8 cellular contexts compared by ENCODE assay signal in the genomic region with DNA sequence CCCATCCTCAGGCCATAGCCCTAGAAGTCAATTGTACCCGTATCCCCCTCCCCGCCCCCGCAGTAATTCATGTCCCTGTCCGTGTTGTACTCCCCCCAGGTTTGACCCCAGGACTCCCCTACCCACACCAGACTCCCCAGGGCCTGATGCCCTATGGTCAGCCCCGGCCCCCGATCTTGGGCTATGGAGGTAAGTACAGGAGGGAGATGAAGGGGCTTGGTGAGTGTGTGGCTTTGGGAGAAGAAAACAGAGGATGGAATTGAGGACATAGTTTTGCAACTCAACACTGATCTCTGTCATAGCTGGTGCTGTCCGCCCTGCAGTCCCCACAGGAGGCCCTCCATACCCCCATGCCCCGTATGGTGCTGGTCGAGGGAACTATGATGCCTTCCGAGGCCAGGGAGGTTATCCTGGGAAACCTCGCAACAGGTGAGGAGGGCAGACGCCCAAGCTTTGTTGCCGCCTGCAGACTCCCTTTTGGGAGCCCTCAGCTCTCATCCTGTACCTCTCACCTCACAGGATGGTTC. TPM values are rescaled to one million over a fixed set of nuclear protein-coding genes. Genes with fewer than 3 reads are reported as not detected.
DNase-seq lines count a peak whose midpoint lies in the region; ATAC-seq, FAIRE-seq and TF ChIP-seq lines count a peak whose summit lies in the region.

No MANE protein-coding gene starts in this region.

- H3K4me3 Mint-ChIP-seq in CD14-positive monocyte: peak overlapping the region; percentile 69 to 81
- peak overlapping the region; percentile 80 for H3K4me3 Mint-ChIP-seq in HFFc6
- H3K4me3 Mint-ChIP-seq in nephron progenitor cell: peak overlapping the region; percentile 68

- peaks cover 57 to 65% of the 10 kb centered on the region in 2 donors for H3K36me3 Mint-ChIP-seq in CD14-positive monocyte
- H3K36me3 Mint-ChIP-seq in HFFc6 (ENCODE audit: low read depth): peaks cover 53% of the 10 kb centered on the region
- peaks cover 54% of the 10 kb centered on the region for H3K36me3 Mint-ChIP-seq in nephron progenitor cell (ENCODE audit: low read depth)

- ATAC-seq in esophagus mucosa: no peak

- DNase-seq in CD14-positive monocyte (ENCODE audit: low spot score) (no peak), HFFc6 (no peak), bronchial epithelial cell (ENCODE audit: low read depth) (no peak), nephron progenitor cell (no peak), NCI-H2171 (lab: John Stamatoyannopoulos, UW) (no peak), glomerular visceral epithelial cell (ENCODE audit: extremely low spot score) (no peak), NCI-H510A treated with DMSO at 0.1 percent for 48 hours (lab: John Stamatoyannopoulos, UW) (no peak)

- H3K4me1 Mint-ChIP-seq in CD14-positive monocyte (peaks cover 56% of the 10 kb centered on the region), HFFc6 (ENCODE audit: low read depth) (peaks cover 34% of the 10 kb centered on the region), nephron progenitor cell (peaks cover 83% of the 10 kb centered on the region)

- FAIRE-seq in bronchial epithelial cell (lab: Jason Lieb, UNC): peak; percentile 77

- H3K27me3 Mint-ChIP-seq in CD14-positive monocyte (ENCODE audit: low read depth in 3 of 3) (peaks cover 28 to 40% (median 33%) of the 10 kb centered on the region in 3 donors), HFFc6 (ENCODE audit: insufficient read depth) (peaks cover 9% of the 10 kb centered on the region), nephron progenitor cell (ENCODE audit: low read depth, poor library complexity) (peaks cover 5% of the 10 kb centered on the region)

- H3K9me3 Mint-ChIP-seq in CD14-positive monocyte: peaks cover 0 to 11% (median 8%) of the 10 kb centered on the region in 7 donors
- no peaks in the 10 kb centered on the region for H3K9me3 Mint-ChIP-seq in HFFc6
- no peaks in the 10 kb centered on the region for H3K9me3 Mint-ChIP-seq in nephron progenitor cell

- no peaks in the 10 kb centered on the region for H3K27me3 ChIP-seq in bronchial epithelial cell (ENCODE audit: control insufficient read depth, insufficient read depth, low read length)

- H3K4me3 ChIP-seq in bronchial epithelial cell (ENCODE audit: low read depth, low read length): no peak overlapping the region

- H3K36me3 ChIP-seq in bronchial epithelial cell (ENCODE audit: control insufficient read depth, insufficient read depth, low read length): peaks cover 31% of the 10 kb centered on the region

- H3K27ac Mint-ChIP-seq in CD14-positive monocyte: peak overlapping the region; percentile 83 to 94 (median 92)
- H3K27ac Mint-ChIP-seq in HFFc6: peak overlapping the region; percentile 61
- H3K27ac Mint-ChIP-seq in nephron progenitor cell: peak overlapping the region; percentile 98

- no peak for TF ChIP-seq CTCF in CD14-positive monocyte (IDR thresholded peaks at IDR 0.05)
- TF ChIP-seq CTCF in HFFc6 (IDR thresholded peaks at IDR 0.05): no peak
- TF ChIP-seq CTCF in bronchial epithelial cell (IDR thresholded peaks at IDR 0.05; ENCODE audit: insufficient read depth, low read length, severe bottlenecking): no peak
- no peak for TF ChIP-seq CTCF in nephron progenitor cell (IDR thresholded peaks at IDR 0.05)

- intact Hi-C loops in CD14-positive monocyte (cut with micrococcal nuclease): loop anchor here (1.0 to 5.0 kb wide), 2 partner anchors 13 to 276 kb away; partner anchors contain the start of genes MOSPD3 (in 1 of the 2) and SRRT (in 1 of the 2)

RNA-seq across cellular contexts. Expression of gene UFSP1, which starts 1.5 kb away (rescaled TPM):
- polyA plus RNA-seq in CD14-positive monocyte: under 1 TPM; 0.57 to 0.76 TPM
- total RNA-seq in HFFc6 (2021; fragmentation: NEBNext Ultra II Directional; extraction: Animal tissue kit (Norgen Biotek cat#: 25700)): 1 to 10 TPM; 3.2 to 3.6 (median 3.5) TPM
- total RNA-seq in bronchial epithelial cell (4.2 and 4.7 TPM in 2 replicates), esophagus mucosa (2.1 TPM)

RNA-seq across cellular contexts. Expression of gene ACHE, which starts 7.7 kb away (rescaled TPM):
- not detected for polyA plus RNA-seq in CD14-positive monocyte
- under 1 TPM in 1 of 6 experiments, not detected in 5; 0.31 TPM for total RNA-seq in HFFc6 (2021; fragmentation: NEBNext Ultra II Directional; extraction: Animal tissue kit (Norgen Biotek cat#: 25700))
- total RNA-seq in bronchial epithelial cell (0.13 TPM in 1 of 2 replicates, not detected in the other), esophagus mucosa (0.44 TPM)

RNA-seq across cellular contexts. Expression of gene SRRT, which starts 13.1 kb away (rescaled TPM):
- 10 to 100 TPM; 26.9 to 29.6 TPM for polyA plus RNA-seq in CD14-positive monocyte
- 100 to 1,000 TPM; 111 to 154 (median 133) TPM for total RNA-seq in HFFc6 (2021; fragmentation: NEBNext Ultra II Directional; extraction: Animal tissue kit (Norgen Biotek cat#: 25700))
- total RNA-seq in bronchial epithelial cell (26.9 and 29.3 TPM in 2 replicates), esophagus mucosa (63.5 TPM)

RNA-seq across cellular contexts. Expression of gene TRIP6, which starts 20.8 kb away (rescaled TPM):
- 1 to 10 TPM; 1.9 to 5.9 TPM for polyA plus RNA-seq in CD14-positive monocyte
- 100 to 1,000 TPM; 125 to 148 (median 140) TPM for total RNA-seq in HFFc6 (2021; fragmentation: NEBNext Ultra II Directional; extraction: Animal tissue kit (Norgen Biotek cat#: 25700))
- total RNA-seq in bronchial epithelial cell (33.0 and 70.3 TPM in 2 replicates), esophagus mucosa (61.1 TPM)

RNA-seq across cellular contexts. Expression of gene SLC12A9, which starts 35.5 kb away (rescaled TPM):
- polyA plus RNA-seq in CD14-positive monocyte: 10 to 100 TPM; 18.8 to 19.3 TPM
- total RNA-seq in HFFc6 (2021; fragmentation: NEBNext Ultra II Directional; extraction: Animal tissue kit (Norgen Biotek cat#: 25700)): 10 to 100 TPM; 19.3 to 26.2 (median 21.7) TPM
- total RNA-seq in bronchial epithelial cell (6.5 and 7.6 TPM in 2 replicates), esophagus mucosa (13.5 TPM)
